ENCODE assay signal across 10 cellular contexts in the genomic region with DNA sequence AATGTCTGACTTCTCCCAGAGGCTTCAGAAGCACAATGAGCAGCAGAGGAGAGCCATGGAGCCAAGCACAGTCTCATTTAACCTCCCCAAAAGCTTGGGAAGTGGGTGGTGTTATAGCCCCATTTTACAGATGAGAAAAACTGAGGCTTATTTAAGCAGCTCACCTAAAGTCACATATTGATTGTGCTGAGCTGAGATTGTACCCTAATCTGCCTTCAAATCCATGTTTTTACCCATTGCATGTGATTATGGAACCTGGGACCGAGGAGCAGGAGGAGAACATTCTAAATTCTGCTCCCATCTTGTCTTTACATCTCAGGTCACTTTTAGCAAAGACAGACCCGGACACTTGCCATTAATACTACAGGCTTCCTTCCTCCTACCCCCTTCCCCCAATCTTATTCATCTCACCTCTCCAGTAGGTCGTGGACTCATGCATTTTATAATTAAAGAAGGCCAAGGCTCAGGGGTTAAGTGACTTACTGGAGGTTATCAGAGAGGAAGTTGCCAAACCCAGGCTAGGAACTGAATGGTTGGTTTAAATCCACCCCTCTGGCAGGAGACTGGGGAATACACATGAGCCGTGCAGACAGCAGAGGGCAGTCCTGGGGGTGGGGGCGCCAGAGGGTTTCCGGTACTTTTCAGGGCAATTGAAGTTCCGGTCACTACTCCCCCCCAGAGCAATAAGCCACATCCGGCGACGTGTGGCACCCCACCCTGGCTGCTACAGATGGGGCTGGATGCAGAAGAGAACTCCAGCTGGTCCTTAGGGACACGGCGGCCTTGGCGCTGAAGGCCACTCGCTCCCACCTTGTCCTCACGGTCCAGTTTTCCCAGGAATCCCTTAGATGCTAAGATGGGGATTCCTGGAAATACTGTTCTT. TPM values are rescaled to one million over a fixed set of nuclear protein-coding genes. Genes with fewer than 3 reads are reported as not detected.
DNase-seq lines count a peak whose midpoint lies in the region; ATAC-seq, FAIRE-seq and TF ChIP-seq lines count a peak whose summit lies in the region.
"Had no signal": no experiment of that assay in that cellular context is flagged by ENCODE, and none has a peak within 500 bp of the region (broad histone marks: within the 10 kb centered on the region; RNA-seq: fewer than 3 reads in every experiment).

No MANE protein-coding gene starts in this region.

- H3K9me1 ChIP-seq in endothelial cell of umbilical vein (replicated peaks; ENCODE audit: control insufficient read depth, extremely low read depth, insufficient read depth, low read length): no peaks in the 10 kb centered on the region

- H3K36me3 ChIP-seq in BE2C (peaks cover 15% of the 10 kb centered on the region), endothelial cell of umbilical vein (ENCODE audit: control insufficient read depth in 2 of 2, extremely low read depth in 1 of 2, insufficient read depth in 2 of 2, low read length in 2 of 2) (no peaks in the 10 kb centered on the region)
- no peaks in the 10 kb centered on the region for H3K36me3 ChIP-seq in naive thymus-derived CD4-positive, alpha-beta T cell (ENCODE audit: control insufficient read depth in 2 of 3, insufficient read depth in 3 of 3, low read length in 3 of 3)

- no peak for FAIRE-seq in endothelial cell of umbilical vein (lab: Jason Lieb, UNC)

- CTCF ChIA-PET in endothelial cell of umbilical vein (lab: Charles Lee): interaction anchor here (0.9 to 2.7 kb wide), 7 partner anchors 45 to 135 kb away, joined by 3 to 14 read pairs (median 6); partner anchors contain the start of gene IL17B
- CTCF ChIA-PET in naive thymus-derived CD4-positive, alpha-beta T cell (lab: Charles Lee): interaction anchor here (0.6 to 1.4 kb wide), 4 partner anchors 10 to 121 kb away, joined by 3 to 4 read pairs (median 3); partner anchors contain the start of gene CSNK1A1

- no peak for TF ChIP-seq POLR2A in endothelial cell of umbilical vein (IDR thresholded peaks at IDR 0.05; ENCODE audit: low read depth, low read length)

- no peak overlapping the region for H3K4me3 Mint-ChIP-seq in naive thymus-derived CD4-positive, alpha-beta T cell
- H3K4me3 Mint-ChIP-seq: neural crest cell had no signal

- peak; percentile 55 for ATAC-seq in naive thymus-derived CD4-positive, alpha-beta T cell
- no peak for ATAC-seq in activated CD4-positive, CD25-positive, alpha-beta regulatory T cell treated with anti-CD3 and anti-CD28 coated beads, Interleukin-2, amount 50 U/mL, for 24 hours

- H3K9me3 ChIP-seq in BE2C: no peaks in the 10 kb centered on the region
- H3K9me3 ChIP-seq in endothelial cell of umbilical vein (replicated peaks; ENCODE audit: control insufficient read depth, insufficient read depth, low read length): no peaks in the 10 kb centered on the region
- no peaks in the 10 kb centered on the region for H3K9me3 ChIP-seq in naive thymus-derived CD4-positive, alpha-beta T cell (ENCODE audit: control insufficient read depth in 2 of 3, low read length in 3 of 3)

- no peak overlapping the region for H3K27ac Mint-ChIP-seq in naive thymus-derived CD4-positive, alpha-beta T cell

- no peaks in the 10 kb centered on the region for H3K9me3 Mint-ChIP-seq in naive thymus-derived CD4-positive, alpha-beta T cell
- H3K9me3 Mint-ChIP-seq: neural crest cell had no signal

- H3K4me1 Mint-ChIP-seq in naive thymus-derived CD4-positive, alpha-beta T cell: peaks cover 0 to 15% (median 8%) of the 10 kb centered on the region in 7 donors

- BruUV-seq in endothelial cell of umbilical vein (replicated peaks; lab: Mats Ljungman, UMichigan): no TSS peak

- H3K4me1 ChIP-seq in BE2C (peaks cover 39% of the 10 kb centered on the region), endothelial cell of umbilical vein (ENCODE audit: control insufficient read depth, extremely low read depth, insufficient read depth, low read length) (peaks cover 11% of the 10 kb centered on the region)
- peaks cover 0 to 6% of the 10 kb centered on the region in 2 donors for H3K4me1 ChIP-seq in naive thymus-derived CD4-positive, alpha-beta T cell (ENCODE audit: control insufficient read depth in 2 of 2, insufficient read depth in 2 of 2, low read length in 2 of 2)

- H3K27ac ChIP-seq in endothelial cell of umbilical vein (ENCODE audit: insufficient read depth, low read depth, low read length): no peak overlapping the region
- H3K27ac ChIP-seq in naive thymus-derived CD4-positive, alpha-beta T cell (ENCODE audit: low read depth, low read length): no peak overlapping the region

- intact Hi-C loops in endothelial cell of umbilical vein (cut with micrococcal nuclease): loop anchor here (2.0 to 10.0 kb wide), 3 partner anchors 113 to 295 kb away; no protein-coding TSS in a partner anchor
- intact Hi-C loops in naive thymus-derived CD4-positive, alpha-beta T cell (cut with micrococcal nuclease): no loop called here

- H3K36me3 Mint-ChIP-seq in naive thymus-derived CD4-positive, alpha-beta T cell: no peaks in the 10 kb centered on the region

- peak overlapping the region; percentile 71 for H2AFZ ChIP-seq in endothelial cell of umbilical vein (ENCODE audit: low read depth, low read length)

- DNase-seq in BE2C: no peak
- peak; percentile 87 for DNase-seq in NOMO-1 treated with DMSO at 0.1 percent for 48 hours (lab: John Stamatoyannopoulos, UW; ENCODE audit: unreplicated experiment)
- peak; percentile 38 for DNase-seq in endothelial cell of umbilical vein (ENCODE audit: low read depth, low spot score)
- no peak for DNase-seq in naive thymus-derived CD4-positive, alpha-beta T cell
- DNase-seq in GM19240 (ENCODE audit: insufficient read length, low spot score): no peak
- no peak for DNase-seq in stimulated activated CD4-positive, alpha-beta T cell treated with anti-CD3 and anti-CD28 coated beads, Interleukin-4, amount 100 ng/mL, for 24 hours
- no peak for DNase-seq in NCI-H2081 treated with DMSO at 0.1 percent for 48 hours (lab: John Stamatoyannopoulos, UW)
- DNase-seq: cortex of kidney had no signal

- H3K27me3 Mint-ChIP-seq in naive thymus-derived CD4-positive, alpha-beta T cell: peaks cover 0 to 4% (median 0%) of the 10 kb centered on the region in 5 donors

- no peaks in the 10 kb centered on the region for H3K27me3 ChIP-seq in BE2C
- H3K27me3 ChIP-seq in endothelial cell of umbilical vein (ENCODE audit: control insufficient read depth in 2 of 2, insufficient read depth in 2 of 2, low read length in 2 of 2): no peaks in the 10 kb centered on the region
- H3K27me3 ChIP-seq in naive thymus-derived CD4-positive, alpha-beta T cell (ENCODE audit: control insufficient read depth in 2 of 2, insufficient read depth in 2 of 2, low read length in 2 of 2): no peaks in the 10 kb centered on the region

- H3K4me3 ChIP-seq in BE2C (ENCODE audit: low read depth, low read length) (no peak overlapping the region), endothelial cell of umbilical vein (replicated peaks in 1 of 3; ENCODE audit: insufficient read depth in 1 of 3, low read depth in 1 of 3, low read length in 3 of 3) (no peak overlapping the region)
- no peak overlapping the region for H3K4me3 ChIP-seq in naive thymus-derived CD4-positive, alpha-beta T cell (ENCODE audit: low read length)

- H3K9ac ChIP-seq in endothelial cell of umbilical vein (replicated peaks; ENCODE audit: extremely low read depth, insufficient read depth, low read length): no peak overlapping the region

- dilution Hi-C loops in endothelial cell of umbilical vein (cut with MboI; ENCODE audit: extremely low pct_ligation_motif_present, low sequenced_read_pairs): no loop called here

- H4K20me1 ChIP-seq in endothelial cell of umbilical vein (replicated peaks; ENCODE audit: control insufficient read depth, extremely low read depth, insufficient read depth, low read length): no peaks in the 10 kb centered on the region

- peak overlapping the region; percentile 61 for H3K4me2 ChIP-seq in endothelial cell of umbilical vein (ENCODE audit: insufficient read depth, low read length)

- H3K79me2 ChIP-seq in endothelial cell of umbilical vein (ENCODE audit: control insufficient read depth, insufficient read depth, low read length): no peaks in the 10 kb centered on the region

- POLR2A ChIA-PET in endothelial cell of umbilical vein (lab: Charles Lee): no interaction called here
- POLR2A ChIA-PET in naive thymus-derived CD4-positive, alpha-beta T cell (lab: Charles Lee): no interaction called here

- TF ChIP-seq CTCF in BE2C (IDR thresholded peaks at IDR 0.05; ENCODE audit: low read depth, low read length): peak; percentile 32
- TF ChIP-seq CTCF in endothelial cell of umbilical vein (IDR thresholded peaks at IDR 0.05; ENCODE audit: extremely low read depth in 1 of 2, insufficient read depth in 1 of 2, low read depth in 1 of 2, low read length in 2 of 2): peak; percentile 19 to 43

TF ChIP-seq in endothelial cell of umbilical vein, 7 proteins besides CTCF, POLR2A, EP300 and RAD21:
- TF ChIP-seq FOS (IDR thresholded peaks at IDR 0.05; ENCODE audit: borderline replicate concordance, insufficient read depth, low read length): peak; percentile 70
- peak; percentile 42 for TF ChIP-seq POLR2AphosphoS5 (IDR thresholded peaks at IDR 0.05; ENCODE audit: insufficient read depth, low read depth, low read length)
- peak; percentile 95 for TF ChIP-seq GATA2 (IDR thresholded peaks at IDR 0.05; ENCODE audit: insufficient read depth, insufficient read length, low read depth, low read length)
- no peak for TF ChIP-seq JUN (IDR thresholded peaks at IDR 0.05; ENCODE audit: borderline replicate concordance, insufficient read depth, insufficient read length, low read depth)
- TF ChIP-seq EZH2 (IDR thresholded peaks at IDR 0.05; ENCODE audit: borderline replicate concordance, low read depth, low read length, severe bottlenecking): no peak

RNA-seq across cellular contexts. Expression of gene IL17B, which starts 51.0 kb away (rescaled TPM):
- 1.1 TPM for polyA plus RNA-seq in BE2C (2012; ENCODE audit: insufficient read depth, insufficient read length, low read depth)
- total RNA-seq in endothelial cell of umbilical vein: not detected in 2 replicates
- polyA plus RNA-seq in endothelial cell of umbilical vein: 0.37 TPM in 1 of 2 replicates, not detected in the other
- not detected in 2 replicates for polyA plus RNA-seq in endothelial cell of umbilical vein (2011; cell fraction: cytosol; rRNA removed)
- polyA plus RNA-seq in endothelial cell of umbilical vein (2011; cell fraction: nucleus; rRNA removed): not detected in 2 replicates
- not detected in 2 replicates for polyA plus RNA-seq in endothelial cell of umbilical vein (2012)
- not detected in 2 replicates for polyA minus RNA-seq in endothelial cell of umbilical vein
- not detected for polyA minus RNA-seq in endothelial cell of umbilical vein (2011; cell fraction: cytosol; rRNA and poly(A)+ RNA removed)
- not detected in 2 replicates for polyA minus RNA-seq in endothelial cell of umbilical vein (2011; cell fraction: nucleus; rRNA and poly(A)+ RNA removed)
- not detected for total RNA-seq in naive thymus-derived CD4-positive, alpha-beta T cell
- not detected for polyA plus RNA-seq in naive thymus-derived CD4-positive, alpha-beta T cell
- total RNA-seq: neural crest cell had no signal

Comparison
In these comparisons a context has a peak if more than half of its experiments do, and no peak if none do; other contexts are left out.
1. DNase-seq: peak in NOMO-1 treated with DMSO at 0.1 percent for 48 hours (single experiment) and endothelial cell of umbilical vein (single experiment); none in BE2C (single experiment), naive thymus-derived CD4-positive, alpha-beta T cell (0 of 9), GM19240 (single experiment), stimulated activated CD4-positive, alpha-beta T cell treated with anti-CD3 and anti-CD28 coated beads, Interleukin-4, amount 100 ng/mL, for 24 hours (single experiment) and NCI-H2081 treated with DMSO at 0.1 percent for 48 hours (single experiment).